Comparison of ENCODE assay signal across 9 cellular contexts in genomic region chr12:32754101-32754500, GRCh38. TPM values are rescaled to one million over a fixed set of nuclear protein-coding genes. Genes with fewer than 3 reads are reported as not detected.
A peak's percentile ranks its signal among the peaks of the same experiment; 100 is the strongest.
DNase-seq lines count a peak whose midpoint lies in the region; ATAC-seq and TF ChIP-seq lines count a peak whose summit lies in the region.
"Had no signal": no experiment of that assay in that cellular context is flagged by ENCODE, and none has a peak within 500 bp of the region (broad histone marks: within the 10 kb centered on the region; RNA-seq: fewer than 3 reads in every experiment).

No MANE protein-coding gene starts in this region.

- TF ChIP-seq CTCF in VCaP (conservative IDR thresholded peaks at IDR 0.05) = no peak
- no peak for TF ChIP-seq CTCF in foreskin keratinocyte (conservative IDR thresholded peaks at IDR 0.05)
- no peak for TF ChIP-seq CTCF in body of pancreas (IDR thresholded peaks at IDR 0.05)
- no peak for TF ChIP-seq CTCF in ovary (IDR thresholded peaks at IDR 0.05)

- H3K4me1 Mint-ChIP-seq in activated CD8-positive, alpha-beta memory T cell treated with anti-CD3 and anti-CD28 coated beads, Interleukin-2, amount 10 ng/mL, durations not matched to agents 7 days and 5 days = peaks cover 19% of the 10 kb centered on the region
- H3K4me1 Mint-ChIP-seq in stimulated activated memory B cell treated with anti-CD40 and anti-IgM and Interleukin-4, amounts not matched to agents 10 μg/mL and 1 μg/mL and 100 μg/mL, for 72 hours = peaks cover 9% of the 10 kb centered on the region

- intact Hi-C loops in body of pancreas (cut with DNase I) = no loop called here
- intact Hi-C loops in ovary (cut with DNase I) = loop anchor here in 1 of 4 donors (10.0 kb wide), 1 partner anchor 1271 kb away; the partner anchor contains the start of gene ALG10

- no peaks in the 10 kb centered on the region for H3K27me3 ChIP-seq in foreskin keratinocyte
- no peaks in the 10 kb centered on the region for H3K27me3 ChIP-seq in body of pancreas
- H3K27me3 ChIP-seq in ovary = no peaks in the 10 kb centered on the region

- H3K27ac Mint-ChIP-seq in activated CD8-positive, alpha-beta memory T cell treated with anti-CD3 and anti-CD28 coated beads, Interleukin-2, amount 10 ng/mL, durations not matched to agents 7 days and 5 days = peak overlapping the region; percentile 83
- H3K27ac Mint-ChIP-seq in stimulated activated memory B cell treated with anti-CD40 and anti-IgM and Interleukin-4, amounts not matched to agents 10 μg/mL and 1 μg/mL and 100 μg/mL, for 72 hours = peak overlapping the region; percentile 90

- 23 to 36% methylated on average over 2 of the region's 2 CpGs for WGBS in body of pancreas, 2 donors
- WGBS in ovary, 3 donors = 9 to 22% (median 9%) methylated on average over 2 of the region's 2 CpGs

- peaks cover 5 to 20% of the 10 kb centered on the region in 2 donors for H3K36me3 ChIP-seq in body of pancreas (replicated peaks in 1 of 2; ENCODE audit: insufficient read depth in 1 of 2, low read depth in 2 of 2)
- no peaks in the 10 kb centered on the region for H3K36me3 ChIP-seq in ovary

- H3K4me3 ChIP-seq in body of pancreas (no peak overlapping the region), ovary (no peak overlapping the region)

- no peak for TF ChIP-seq EP300 in ovary (IDR thresholded peaks at IDR 0.05)

- peaks cover 28% of the 10 kb centered on the region for H3K36me3 Mint-ChIP-seq in activated CD8-positive, alpha-beta memory T cell treated with anti-CD3 and anti-CD28 coated beads, Interleukin-2, amount 10 ng/mL, durations not matched to agents 7 days and 5 days
- H3K36me3 Mint-ChIP-seq in stimulated activated memory B cell treated with anti-CD40 and anti-IgM and Interleukin-4, amounts not matched to agents 10 μg/mL and 1 μg/mL and 100 μg/mL, for 72 hours = no peaks in the 10 kb centered on the region

- DNase-seq in activated CD8-positive, alpha-beta memory T cell treated with anti-CD3 and anti-CD28 coated beads, Interleukin-2, amount 10 ng/mL, durations not matched to agents 7 days and 5 days = no peak
- DNase-seq in activated CD8-positive, alpha-beta memory T cell treated with anti-CD3 and anti-CD28 coated beads for 24 hours = no peak
- DNase-seq in foreskin keratinocyte (peak in 1 of 2 donors; percentile 35), body of pancreas (no peak), ovary (no peak)
- DNase-seq: stimulated activated CD4-positive, alpha-beta T cell treated with anti-CD3 and anti-CD28 coated beads, Interleukin-4, amount 100 ng/mL, for 4 hours had no signal

- H3K4me1 ChIP-seq in foreskin keratinocyte (peaks cover 16% of the 10 kb centered on the region), body of pancreas (peaks cover 21% of the 10 kb centered on the region), ovary (ENCODE audit: insufficient read depth) (peaks cover 1% of the 10 kb centered on the region)

- TF ChIP-seq POLR2A in body of pancreas (IDR thresholded peaks at IDR 0.05) (no peak), ovary (IDR thresholded peaks at IDR 0.05) (no peak)

- peak overlapping the region; percentile 92 for H3K27ac ChIP-seq in VCaP
- peak overlapping the region; percentile 72 for H3K27ac ChIP-seq in foreskin keratinocyte
- H3K27ac ChIP-seq in body of pancreas = no peak overlapping the region
- H3K27ac ChIP-seq in ovary = no peak overlapping the region

- H3K9me3 ChIP-seq in body of pancreas = no peaks in the 10 kb centered on the region
- H3K9me3 ChIP-seq in ovary = no peaks in the 10 kb centered on the region

- CTCF ChIA-PET in activated CD8-positive, alpha-beta memory T cell treated with anti-CD3 and anti-CD28 coated beads, Interleukin-2, amount 10 ng/mL, durations not matched to agents 7 days and 5 days (lab: Charles Lee) = interaction anchor here (0.6 to 4.1 kb wide), 14 partner anchors 9 to 1267 kb away, joined by 3 to 62 read pairs (median 8); partner anchors contain the start of genes ALG10 and DNM1L

- no peaks in the 10 kb centered on the region for H3K27me3 Mint-ChIP-seq in activated CD8-positive, alpha-beta memory T cell treated with anti-CD3 and anti-CD28 coated beads, Interleukin-2, amount 10 ng/mL, durations not matched to agents 7 days and 5 days
- H3K27me3 Mint-ChIP-seq in stimulated activated memory B cell treated with anti-CD40 and anti-IgM and Interleukin-4, amounts not matched to agents 10 μg/mL and 1 μg/mL and 100 μg/mL, for 72 hours = no peaks in the 10 kb centered on the region

- H3K4me3 Mint-ChIP-seq in activated CD8-positive, alpha-beta memory T cell treated with anti-CD3 and anti-CD28 coated beads, Interleukin-2, amount 10 ng/mL, durations not matched to agents 7 days and 5 days = peak overlapping the region; percentile 91
- peak overlapping the region; percentile 87 for H3K4me3 Mint-ChIP-seq in stimulated activated memory B cell treated with anti-CD40 and anti-IgM and Interleukin-4, amounts not matched to agents 10 μg/mL and 1 μg/mL and 100 μg/mL, for 72 hours

- H3K9me3 Mint-ChIP-seq in activated CD8-positive, alpha-beta memory T cell treated with anti-CD3 and anti-CD28 coated beads, Interleukin-2, amount 10 ng/mL, durations not matched to agents 7 days and 5 days (ENCODE audit: low read depth) = no peaks in the 10 kb centered on the region
- no peaks in the 10 kb centered on the region for H3K9me3 Mint-ChIP-seq in stimulated activated memory B cell treated with anti-CD40 and anti-IgM and Interleukin-4, amounts not matched to agents 10 μg/mL and 1 μg/mL and 100 μg/mL, for 72 hours

- no peak for ATAC-seq in activated CD8-positive, alpha-beta memory T cell treated with anti-CD3 and anti-CD28 coated beads, Interleukin-2, amount 10 ng/mL, durations not matched to agents 7 days and 5 days
- ATAC-seq in foreskin keratinocyte = no peak
- ATAC-seq in stimulated activated memory B cell treated with anti-CD40 and anti-IgM and Interleukin-4, amounts not matched to agents 10 μg/mL and 1 μg/mL and 100 μg/mL, for 72 hours = no peak
- ATAC-seq in body of pancreas = no peak
- ATAC-seq in GM21528 (IDR thresholded peaks at IDR 0.05; ENCODE audit: low FRiP score, unreplicated experiment) = no peak

RNA-seq across cellular contexts. Expression of gene YARS2, which starts 1.6 kb away (rescaled TPM):
- 10 to 100 TPM; 21.1 to 28.7 TPM for total RNA-seq in activated CD8-positive, alpha-beta memory T cell treated with anti-CD3 and anti-CD28 coated beads, Interleukin-2, amount 10 ng/mL, durations not matched to agents 7 days and 5 days
- total RNA-seq in foreskin keratinocyte = 53.9 and 57.7 TPM in 2 replicates
- polyA plus RNA-seq in foreskin keratinocyte = 63.6 and 73.9 TPM in 2 replicates
- total RNA-seq in body of pancreas = 10 to 100 TPM in 1 of 2 donors, 1 to 10 TPM in 1; 8.6 to 16.9 TPM
- 10 to 100 TPM; 10.6 to 19.8 (median 12.9) TPM for total RNA-seq in ovary
- 10 to 100 TPM in 1 of 2 donors, 1 to 10 TPM in 1; 9.4 to 20.6 TPM for polyA plus RNA-seq in ovary

Comparison
In these comparisons a context has a peak if more than half of its experiments do, and no peak if none do; other contexts are left out.
1. H3K27ac ChIP-seq: peak in VCaP (single experiment) and foreskin keratinocyte (single experiment); none in body of pancreas (0 of 4) and ovary (0 of 2).